1 cellular context compared by ENCODE assay signal in the genomic region with DNA sequence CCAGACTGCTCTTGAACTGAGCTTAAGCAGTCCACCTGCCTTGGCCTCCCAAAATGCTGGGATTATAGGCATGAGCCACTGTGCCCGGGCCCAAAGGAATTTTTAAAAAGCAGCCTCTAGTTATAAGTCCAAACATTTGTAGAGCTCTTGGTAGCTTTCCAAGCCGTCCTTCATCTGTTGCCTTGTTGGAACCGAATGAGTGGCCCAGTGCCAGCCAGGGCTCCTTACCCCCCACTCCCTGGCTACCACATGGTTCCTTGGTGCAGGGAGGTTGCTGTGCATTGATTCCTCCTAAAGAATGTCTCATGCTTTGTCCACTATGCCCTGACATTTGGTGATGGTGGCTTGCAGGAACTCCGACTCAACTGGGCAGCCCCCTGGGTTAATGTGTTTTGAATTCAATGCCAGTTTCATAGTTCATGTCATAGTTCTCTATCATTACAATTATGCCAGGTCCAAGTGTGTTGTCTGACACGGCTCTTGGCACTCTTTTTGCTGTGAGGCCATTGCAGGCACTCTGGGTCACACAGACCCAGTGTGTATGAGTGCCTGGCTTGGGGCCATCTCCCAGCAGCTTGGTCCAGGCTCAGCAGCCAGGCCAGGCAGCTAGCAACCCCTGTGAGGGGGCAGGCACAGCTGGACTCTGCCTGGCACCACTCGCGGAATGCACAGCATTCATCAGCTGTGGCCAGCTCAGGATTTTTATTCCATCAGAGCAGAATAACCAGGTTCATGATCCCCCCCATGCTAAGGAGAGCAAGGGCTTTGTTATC.
TF ChIP-seq lines count a peak whose summit lies in the region.

No MANE protein-coding gene starts in this region.

TF ChIP-seq in IMR-90, 13 proteins besides CTCF, POLR2A, EP300 and RAD21:
- TF ChIP-seq BHLHE40 (IDR thresholded peaks at IDR 0.05; ENCODE audit: low read depth, low read length): no peak
- no peak for TF ChIP-seq RFX5 (IDR thresholded peaks at IDR 0.05; ENCODE audit: low read depth, low read length)
- TF ChIP-seq MXI1 (IDR thresholded peaks at IDR 0.05; ENCODE audit: borderline replicate concordance, low read depth, low read length): no peak
- TF ChIP-seq CEBPB (IDR thresholded peaks at IDR 0.05; ENCODE audit: low read depth, low read length): no peak
- no peak for TF ChIP-seq CHD1 (IDR thresholded peaks at IDR 0.05; ENCODE audit: low read depth, low read length)
- TF ChIP-seq, protein P1, sequence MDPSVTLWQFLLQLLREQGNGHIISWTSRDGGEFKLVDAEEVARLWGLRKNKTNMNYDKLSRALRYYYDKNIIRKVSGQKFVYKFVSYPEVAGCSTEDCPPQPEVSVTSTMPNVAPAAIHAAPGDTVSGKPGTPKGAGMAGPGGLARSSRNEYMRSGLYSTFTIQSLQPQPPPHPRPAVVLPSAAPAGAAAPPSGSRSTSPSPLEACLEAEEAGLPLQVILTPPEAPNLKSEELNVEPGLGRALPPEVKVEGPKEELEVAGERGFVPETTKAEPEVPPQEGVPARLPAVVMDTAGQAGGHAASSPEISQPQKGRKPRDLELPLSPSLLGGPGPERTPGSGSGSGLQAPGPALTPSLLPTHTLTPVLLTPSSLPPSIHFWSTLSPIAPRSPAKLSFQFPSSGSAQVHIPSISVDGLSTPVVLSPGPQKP (IDR thresholded peaks at IDR 0.05; ENCODE audit: borderline replicate concordance, low read depth, low read length): no peak
- TF ChIP-seq NFE2L2 (IDR thresholded peaks at IDR 0.05; ENCODE audit: low read depth, low read length): no peak
- TF ChIP-seq MAFK (IDR thresholded peaks at IDR 0.05; ENCODE audit: low read depth, low read length): no peak
- TF ChIP-seq RCOR1 (IDR thresholded peaks at IDR 0.05; ENCODE audit: insufficient replicate concordance, low read length): no peak
- TF ChIP-seq MAZ (IDR thresholded peaks at IDR 0.05; ENCODE audit: borderline replicate concordance, low read depth, low read length): no peak
- TF ChIP-seq, protein P2, sequence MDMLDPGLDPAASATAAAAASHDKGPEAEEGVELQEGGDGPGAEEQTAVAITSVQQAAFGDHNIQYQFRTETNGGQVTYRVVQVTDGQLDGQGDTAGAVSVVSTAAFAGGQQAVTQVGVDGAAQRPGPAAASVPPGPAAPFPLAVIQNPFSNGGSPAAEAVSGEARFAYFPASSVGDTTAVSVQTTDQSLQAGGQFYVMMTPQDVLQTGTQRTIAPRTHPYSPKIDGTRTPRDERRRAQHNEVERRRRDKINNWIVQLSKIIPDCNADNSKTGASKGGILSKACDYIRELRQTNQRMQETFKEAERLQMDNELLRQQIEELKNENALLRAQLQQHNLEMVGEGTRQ (IDR thresholded peaks at IDR 0.05; ENCODE audit: low read depth, low read length): no peak
- no peak for TF ChIP-seq FOS (IDR thresholded peaks at IDR 0.05; ENCODE audit: low read depth, low read length)
- no peak for TF ChIP-seq SMC3 (IDR thresholded peaks at IDR 0.05; ENCODE audit: low read depth, low read length)
